In the genomic region with DNA sequence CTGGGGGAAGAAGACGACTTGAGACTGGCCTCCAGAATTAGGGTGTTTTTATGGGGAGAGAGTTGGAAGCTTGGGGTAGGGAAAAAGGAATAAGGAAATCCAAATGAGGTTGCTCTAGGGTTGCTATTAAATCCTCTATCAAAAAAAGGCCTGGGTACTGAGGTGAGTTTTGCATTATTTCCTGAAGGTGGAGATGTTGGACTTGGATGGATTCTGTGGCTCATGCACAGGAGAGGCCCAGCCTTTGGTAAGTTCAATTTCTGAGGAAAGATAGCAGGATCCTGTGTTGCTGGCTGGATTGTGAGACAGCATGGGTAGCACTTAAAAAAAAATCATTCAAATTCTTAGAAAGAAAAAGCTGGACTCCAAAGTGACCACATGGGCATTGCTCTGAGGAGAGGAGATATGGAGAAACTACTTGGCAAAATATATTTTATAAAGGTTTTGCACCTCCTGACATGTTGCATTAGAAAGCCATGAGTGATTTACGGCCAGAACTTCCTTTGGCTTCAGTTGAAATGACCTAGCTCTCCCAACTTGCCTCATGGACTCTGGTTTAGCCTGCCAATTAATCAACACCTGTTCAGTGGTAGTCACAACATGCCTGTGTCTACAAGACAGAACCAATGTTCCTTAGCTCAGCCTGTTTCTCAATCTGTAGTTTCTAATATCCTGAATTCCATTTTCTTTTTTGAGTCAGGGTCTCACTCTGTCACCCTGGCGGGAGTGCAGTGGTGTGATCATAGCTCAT, we compare ENCODE assay signal across 10 cellular contexts.
DNase-seq lines count a peak whose midpoint lies in the region; ATAC-seq and FAIRE-seq lines count a peak whose summit lies in the region.
"Had no signal": no experiment of that assay in that cellular context is flagged by ENCODE, and none has a peak within 500 bp of the region (broad histone marks: within the 10 kb centered on the region; RNA-seq: fewer than 3 reads in every experiment).

No MANE protein-coding gene starts in this region.

- no peak overlapping the region for H3K4me3 Mint-ChIP-seq in stimulated activated effector memory CD8-positive, alpha-beta T cell treated with anti-CD3 and anti-CD28 coated beads, Interleukin-12 subunit alpha, Interleukin-12 subunit beta, amount 100 ng/mL, for 72 hours
- H3K4me3 Mint-ChIP-seq: B cell had no signal

- H3K9me3 Mint-ChIP-seq in stimulated activated effector memory CD8-positive, alpha-beta T cell treated with anti-CD3 and anti-CD28 coated beads, Interleukin-12 subunit alpha, Interleukin-12 subunit beta, amount 100 ng/mL, for 72 hours = no peaks in the 10 kb centered on the region

- no peaks in the 10 kb centered on the region for H3K27me3 ChIP-seq in small intestine (ENCODE audit: control insufficient read depth in 2 of 2, insufficient read depth in 2 of 2, low read length in 2 of 2)

- ATAC-seq in stimulated activated effector memory CD8-positive, alpha-beta T cell treated with anti-CD3 and anti-CD28 coated beads, Interleukin-12 subunit alpha, Interleukin-12 subunit beta, amount 100 ng/mL, for 72 hours = no peak
- no peak for ATAC-seq in HG02763 (IDR thresholded peaks at IDR 0.05; ENCODE audit: unreplicated experiment)

- H3K4me3 ChIP-seq in small intestine (ENCODE audit: low read depth in 1 of 2, low read length in 2 of 2) = no peak overlapping the region

- FAIRE-seq in small intestine (lab: Jason Lieb, UNC) = no peak
- FAIRE-seq: frontal cortex had no signal

- no peaks in the 10 kb centered on the region for H3K36me3 Mint-ChIP-seq in stimulated activated effector memory CD8-positive, alpha-beta T cell treated with anti-CD3 and anti-CD28 coated beads, Interleukin-12 subunit alpha, Interleukin-12 subunit beta, amount 100 ng/mL, for 72 hours

- WGBS in small intestine, 3 donors = 70 to 71% (median 71%) methylated on average over 3 of the region's 3 CpGs

- no peaks in the 10 kb centered on the region for H3K9me3 ChIP-seq in small intestine (ENCODE audit: control insufficient read depth, low read depth)

- no peaks in the 10 kb centered on the region for H3K4me1 ChIP-seq in small intestine (ENCODE audit: control insufficient read depth in 2 of 2, insufficient read depth in 1 of 2, low read depth in 1 of 2, low read length in 1 of 2)

- peak; percentile 10 for DNase-seq in NCI-H2107 treated with DMSO at 0.1 percent for 48 hours (lab: John Stamatoyannopoulos, UW; ENCODE audit: unreplicated experiment)
- DNase-seq in NCI-H2107 (lab: John Stamatoyannopoulos, UW) = no peak
- DNase-seq in NCI-H524 (lab: John Stamatoyannopoulos, UW) = peak; percentile 62 to 82
- DNase-seq in cerebellum (ENCODE audit: low spot score) = peak; percentile 21
- DNase-seq in small intestine = peak; percentile 19
- no peak for DNase-seq in stimulated activated effector memory CD8-positive, alpha-beta T cell treated with anti-CD3 and anti-CD28 coated beads, Interleukin-12 subunit alpha, Interleukin-12 subunit beta, amount 100 ng/mL, for 72 hours (ENCODE audit: low spot score in 2 of 2)
- DNase-seq in SK-N-DZ (ENCODE audit: low spot score) = no peak

- H3K4me1 Mint-ChIP-seq in stimulated activated effector memory CD8-positive, alpha-beta T cell treated with anti-CD3 and anti-CD28 coated beads, Interleukin-12 subunit alpha, Interleukin-12 subunit beta, amount 100 ng/mL, for 72 hours = no peaks in the 10 kb centered on the region
- H3K4me1 Mint-ChIP-seq: B cell had no signal

- H3K36me3 ChIP-seq in small intestine (ENCODE audit: control insufficient read depth in 2 of 2, insufficient read depth in 2 of 2, low read length in 2 of 2) = no peaks in the 10 kb centered on the region

- no peak overlapping the region for H3K27ac Mint-ChIP-seq in stimulated activated effector memory CD8-positive, alpha-beta T cell treated with anti-CD3 and anti-CD28 coated beads, Interleukin-12 subunit alpha, Interleukin-12 subunit beta, amount 100 ng/mL, for 72 hours
- H3K27ac Mint-ChIP-seq: B cell had no signal

- H3K27ac ChIP-seq in small intestine (ENCODE audit: low read depth in 1 of 2, low read length in 1 of 2) = no peak overlapping the region

Comparison
In these comparisons a context has a peak if more than half of its experiments do, and no peak if none do; other contexts are left out.
1. DNase-seq: peak in NCI-H2107 treated with DMSO at 0.1 percent for 48 hours (single experiment), NCI-H524 (2 of 2), cerebellum (single experiment) and small intestine (single experiment); none in NCI-H2107 (single experiment), stimulated activated effector memory CD8-positive, alpha-beta T cell treated with anti-CD3 and anti-CD28 coated beads, Interleukin-12 subunit alpha, Interleukin-12 subunit beta, amount 100 ng/mL, for 72 hours (0 of 2) and SK-N-DZ (single experiment).